In the genomic region with DNA sequence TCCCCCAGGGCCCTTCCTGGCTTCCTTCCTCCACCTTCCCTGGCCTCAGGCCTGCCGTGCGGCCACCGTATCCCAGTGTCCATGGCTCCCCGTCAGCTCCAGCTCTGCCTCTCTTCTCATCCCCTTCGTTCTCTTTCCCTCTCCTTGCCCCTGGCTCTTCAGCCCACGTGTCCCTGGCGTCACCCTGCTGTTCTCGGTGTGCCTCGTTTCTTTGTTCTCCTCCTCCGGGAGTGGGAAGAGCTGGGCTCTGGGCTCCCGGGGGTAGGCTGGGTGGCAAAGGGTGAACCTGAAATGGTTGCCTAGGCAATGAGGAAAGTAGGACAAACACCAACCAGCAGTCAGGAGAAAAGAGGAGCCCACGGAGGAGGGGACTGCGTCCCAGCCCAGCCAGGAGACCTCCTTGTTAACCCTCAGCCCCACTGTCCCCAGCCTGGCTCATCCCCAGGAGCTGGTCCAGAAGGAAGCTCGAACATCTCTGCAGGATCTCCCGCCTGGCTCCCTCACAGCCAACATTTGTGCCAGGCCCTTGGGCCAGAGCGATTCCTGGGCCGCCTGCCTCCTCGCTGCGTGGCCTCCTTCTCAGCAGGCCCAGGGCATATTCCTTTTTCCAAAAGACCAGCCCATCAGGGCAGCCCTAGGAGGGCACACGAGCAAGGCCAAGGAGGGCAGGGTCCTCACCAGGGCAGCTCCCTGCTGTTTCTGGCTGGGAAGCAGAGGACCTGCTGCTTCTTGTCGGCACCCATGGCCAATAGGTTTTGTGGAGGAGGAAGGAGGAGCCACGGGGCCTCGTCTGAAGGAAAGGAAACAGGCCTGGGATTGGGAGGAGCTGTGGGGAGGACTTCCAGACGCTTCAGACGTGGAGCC, we compare ENCODE assay signal across 12 cellular contexts. TPM values are rescaled to one million over a fixed set of nuclear protein-coding genes. Genes with fewer than 3 reads are reported as not detected.
DNase-seq lines count a peak whose midpoint lies in the region; ATAC-seq and TF ChIP-seq lines count a peak whose summit lies in the region.
"Had no signal": no experiment of that assay in that cellular context is flagged by ENCODE, and none has a peak within 500 bp of the region (broad histone marks: within the 10 kb centered on the region; RNA-seq: fewer than 3 reads in every experiment).

No MANE protein-coding gene starts in this region.

- no peak overlapping the region for H4K91ac ChIP-seq in IMR-90 (ENCODE audit: insufficient read depth, low read depth, low read length)

- H3K27me3 ChIP-seq in IMR-90 (ENCODE audit: control insufficient read depth, insufficient read depth, low read length) (peaks cover 3% of the 10 kb centered on the region; the same call in 1 of the 2 replicates), esophagus (ENCODE audit: control insufficient read depth in 1 of 2, insufficient read depth in 2 of 2, low read length in 2 of 2) (no peaks in the 10 kb centered on the region), osteoblast (ENCODE audit: insufficient read depth, low read length) (no peaks in the 10 kb centered on the region)
- H3K27me3 ChIP-seq: MG63 had no signal

- no peak overlapping the region for H3K27ac ChIP-seq in IMR-90 (ENCODE audit: insufficient read depth, low read length)
- H3K27ac ChIP-seq in esophagus (ENCODE audit: low read depth in 2 of 2, low read length in 1 of 2) = peak overlapping the region; percentile 1 to 33
- H3K27ac ChIP-seq in osteoblast (ENCODE audit: low read depth, low read length) = no peak overlapping the region

- H2AFZ ChIP-seq in IMR-90 (replicated peaks; ENCODE audit: low read length, poor library complexity) (peak overlapping the region; percentile 32), osteoblast (ENCODE audit: low read length) (no peak overlapping the region)

- H3K4me2 ChIP-seq in IMR-90 (ENCODE audit: low read depth, low read length) (no peak overlapping the region), osteoblast (ENCODE audit: insufficient read depth, low read length) (no peak overlapping the region)

- H2BK120ac ChIP-seq in IMR-90 (ENCODE audit: low read depth, low read length) = no peak overlapping the region

- H3K36me3 ChIP-seq in IMR-90 (ENCODE audit: control insufficient read depth, insufficient read depth, low read length) (no peaks in the 10 kb centered on the region), esophagus (ENCODE audit: control insufficient read depth in 2 of 2, insufficient read depth in 2 of 2, low read length in 1 of 2) (no peaks in the 10 kb centered on the region), osteoblast (ENCODE audit: insufficient read depth, low read length) (no peaks in the 10 kb centered on the region)
- H3K36me3 ChIP-seq: MG63 had no signal

- no peak overlapping the region for H4K5ac ChIP-seq in IMR-90 (ENCODE audit: low read depth, low read length)

- H3K23ac ChIP-seq in IMR-90 (ENCODE audit: low read depth, low read length) = no peak overlapping the region

- H3K4me1 ChIP-seq in IMR-90 (ENCODE audit: control insufficient read depth, insufficient read depth, low read length) (peaks cover 8% of the 10 kb centered on the region), esophagus (ENCODE audit: control insufficient read depth in 2 of 2, insufficient read depth in 2 of 2, low read length in 1 of 2) (peaks cover 0 to 16% of the 10 kb centered on the region in 2 donors), osteoblast (ENCODE audit: insufficient read depth, low read length) (peaks cover 9% of the 10 kb centered on the region)

- CTCF ChIA-PET in IMR-90 (lab: Yijun Ruan, JAX) = no interaction called here

- WGBS in IMR-90 (ENCODE audit: extremely low coverage in 2 of 2, insufficient read length in 1 of 2), 2 experiments = 80% methylated on average over 2 of the region's 25 CpGs; no CpG with 5 or more reads in 1 of the 2 experiments
- 61 to 72% methylated on average over 25 of the region's 25 CpGs for WGBS in esophagus, 2 donors

- no peak overlapping the region for H3K4me3 ChIP-seq in IMR-90 (ENCODE audit: insufficient read depth, low read depth, low read length)
- H3K4me3 ChIP-seq in esophagus (ENCODE audit: low read depth in 1 of 2, low read length in 2 of 2) = no peak overlapping the region
- H3K4me3 ChIP-seq in osteoblast (ENCODE audit: insufficient read depth, low read length) = no peak overlapping the region
- H3K4me3 ChIP-seq: MG63 had no signal

- peak; percentile 75 for DNase-seq in NCI-H2029 treated with DMSO at 0.1 percent for 48 hours (lab: John Stamatoyannopoulos, UW)
- no peak for DNase-seq in NCI-H2029 (lab: John Stamatoyannopoulos, UW)
- DNase-seq in IMR-90 = no peak
- DNase-seq in progenitor cell of endocrine pancreas (ENCODE audit: low spot score, unreplicated experiment) = no peak
- DNase-seq in dedifferentiated amniotic fluid mesenchymal stem cell (ENCODE audit: extremely low spot score) = no peak
- no peak for DNase-seq in SHP77 treated with DMSO at 0.1 percent for 48 hours (lab: John Stamatoyannopoulos, UW)
- DNase-seq in osteoblast (ENCODE audit: insufficient read length, low spot score, missing footprints) = no peak
- DNase-seq: central memory CD4-positive, alpha-beta T cell; MG63; naive B cell; NCI-H226 had no signal

- H2BK5ac ChIP-seq in IMR-90 (ENCODE audit: low read depth, low read length, poor library complexity, severe bottlenecking) = no peak overlapping the region

- no peak overlapping the region for H3K4me3 Mint-ChIP-seq in progenitor cell of endocrine pancreas (ENCODE audit: low read depth)
- H3K4me3 Mint-ChIP-seq: naive B cell had no signal

- H3K18ac ChIP-seq in IMR-90 (ENCODE audit: low read depth, low read length) = no peak overlapping the region

- BruUV-seq in IMR-90 (replicated peaks; lab: Mats Ljungman, UMichigan) = no TSS peak

- no peak overlapping the region for H2AK5ac ChIP-seq in IMR-90 (ENCODE audit: low read depth, low read length)

- H3K9me1 ChIP-seq in IMR-90 (ENCODE audit: insufficient read depth, low read length) = peaks cover 10% of the 10 kb centered on the region; the same call in 1 of the 2 replicates

- dilution Hi-C loops in IMR-90 (cut with HindIII; ENCODE audit: low sequenced_read_pairs, unreplicated experiment) = no loop called here

- no peak for TF ChIP-seq CTCF in IMR-90 (conservative IDR thresholded peaks at IDR 0.05; ENCODE audit: low read depth, low read length)
- TF ChIP-seq CTCF in progenitor cell of endocrine pancreas (IDR thresholded peaks at IDR 0.05; ENCODE audit: unreplicated experiment) = no peak
- TF ChIP-seq CTCF in osteoblast (IDR thresholded peaks at IDR 0.05; ENCODE audit: extremely low read depth, low read depth, low read length) = no peak

- H4K20me1 ChIP-seq in IMR-90 (ENCODE audit: insufficient read depth, low read length) (no peaks in the 10 kb centered on the region), osteoblast (ENCODE audit: insufficient read depth, low read length) (no peaks in the 10 kb centered on the region)

- no peak overlapping the region for H4K8ac ChIP-seq in IMR-90 (ENCODE audit: low read depth in 2 of 2, low read length in 2 of 2)

- no peak for ATAC-seq in IMR-90 (ENCODE audit: low read depth)

- TF ChIP-seq POLR2A in IMR-90 (IDR thresholded peaks at IDR 0.05; ENCODE audit: low read depth, low read length) = no peak

- no peaks in the 10 kb centered on the region for H3K79me2 ChIP-seq in osteoblast (ENCODE audit: insufficient read depth, low read length)

- H2BK20ac ChIP-seq in IMR-90 (ENCODE audit: low read depth, low read length) = no peak overlapping the region

- H3K27ac Mint-ChIP-seq in progenitor cell of endocrine pancreas = peak overlapping the region; percentile 87

- intact Hi-C loops in IMR-90 (cut with micrococcal nuclease) = no loop called here

- in situ Hi-C loops in IMR-90 (cut with MboI; ENCODE audit: low sequenced_read_pairs) = no loop called here

- POLR2A ChIA-PET in IMR-90 (lab: Charles Lee; ENCODE audit: unreplicated experiment) = no interaction called here

- H3K9me3 Mint-ChIP-seq in progenitor cell of endocrine pancreas (ENCODE audit: low read depth) = no peaks in the 10 kb centered on the region
- H3K9me3 Mint-ChIP-seq: naive B cell had no signal

- H3K36me3 Mint-ChIP-seq in progenitor cell of endocrine pancreas (ENCODE audit: insufficient read depth) = peaks cover 2% of the 10 kb centered on the region
- H3K36me3 Mint-ChIP-seq: naive B cell had no signal

- no peak for TF ChIP-seq RAD21 in IMR-90 (IDR thresholded peaks at IDR 0.05; ENCODE audit: low read length)

- no peaks in the 10 kb centered on the region for H3K9me3 ChIP-seq in IMR-90 (ENCODE audit: control insufficient read depth, insufficient read depth, low read length)
- H3K9me3 ChIP-seq in esophagus (ENCODE audit: control insufficient read depth in 2 of 2, insufficient read depth in 1 of 2, low read depth in 1 of 2, low read length in 1 of 2) = no peaks in the 10 kb centered on the region
- H3K9me3 ChIP-seq in osteoblast (ENCODE audit: low read depth, low read length) = no peaks in the 10 kb centered on the region
- H3K9me3 ChIP-seq: MG63 had no signal

- no peak overlapping the region for H2BK15ac ChIP-seq in IMR-90 (ENCODE audit: low read depth, low read length)

- no peak overlapping the region for H3K56ac ChIP-seq in IMR-90 (ENCODE audit: extremely low read depth, insufficient read depth, low read length)

- peaks cover 24% of the 10 kb centered on the region for H3K27me3 Mint-ChIP-seq in progenitor cell of endocrine pancreas
- H3K27me3 Mint-ChIP-seq: naive B cell had no signal

- H3K79me1 ChIP-seq in IMR-90 (ENCODE audit: low read depth in 1 of 2, low read length in 2 of 2) = no peaks in the 10 kb centered on the region

- H2AK9ac ChIP-seq in IMR-90 (replicated peaks; ENCODE audit: low read depth, low read length, poor library complexity) = peak overlapping the region; percentile 28

- no peak overlapping the region for H3K4ac ChIP-seq in IMR-90 (ENCODE audit: low read depth, low read length)

- no peak overlapping the region for H3K9ac ChIP-seq in IMR-90 (ENCODE audit: low read depth, low read length)

- H3K4me1 Mint-ChIP-seq in progenitor cell of endocrine pancreas (ENCODE audit: low read depth) = peaks cover 21% of the 10 kb centered on the region

- no peak overlapping the region; the same call in 1 of the 2 replicates for H3K14ac ChIP-seq in IMR-90 (replicated peaks; ENCODE audit: low read depth, low read length)

TF ChIP-seq in IMR-90, 13 proteins besides CTCF, POLR2A, EP300 and RAD21 (continues in another document):
- TF ChIP-seq CHD1 (IDR thresholded peaks at IDR 0.05; ENCODE audit: low read depth, low read length) (no peak), RFX5 (IDR thresholded peaks at IDR 0.05; ENCODE audit: low read depth, low read length) (no peak), MAZ (IDR thresholded peaks at IDR 0.05; ENCODE audit: borderline replicate concordance, low read depth, low read length) (no peak), SMC3 (IDR thresholded peaks at IDR 0.05; ENCODE audit: low read depth, low read length) (no peak)

RNA-seq across cellular contexts. Expression of a gene that starts 30.9 kb away (rescaled TPM):
- total RNA-seq in IMR-90 (2012; rRNA removed) = 6.1 and 9.7 TPM in 2 replicates
- polyA plus RNA-seq in IMR-90 (2012; rRNA removed) = 4.4 and 4.5 TPM in 2 replicates
- polyA plus RNA-seq in IMR-90 (2012; cell fraction: cytosol; rRNA removed) = 1.4 and 3.9 TPM in 2 replicates
- polyA plus RNA-seq in IMR-90 (2012; cell fraction: nucleus; rRNA removed; ENCODE audit: low replicate concordance) = 15.3 and 15.8 TPM in 2 replicates
- polyA plus RNA-seq in esophagus = 1 to 10 TPM; 5.0 to 7.3 TPM
- total RNA-seq in progenitor cell of endocrine pancreas = 166 and 168 TPM in 2 replicates
- 14.7 and 18.5 TPM in 2 replicates for total RNA-seq in osteoblast

Comparison
In these comparisons a context has a peak if more than half of its experiments do, and no peak if none do; other contexts are left out.
1. H3K27ac ChIP-seq: peak in esophagus (2 of 2); none in IMR-90 (single experiment) and osteoblast (single experiment).